ENCODE assay signal across 22 cellular contexts in genomic region chr2:99911711-99912110, GRCh38.
"Had no signal": no experiment of that assay in that cellular context is flagged by ENCODE, and none has a peak within 500 bp of the region (broad histone marks: within the 10 kb centered on the region; RNA-seq: fewer than 3 reads in every experiment).

No MANE protein-coding gene starts in this region.

- H3K27me3 Mint-ChIP-seq: activated B cell treated with CpG ODN at 0.5 μM for 24 hours; activated CD4-positive, alpha-beta memory T cell treated with anti-CD3 and anti-CD28 coated beads, Interleukin-2, amount 10 ng/mL, durations not matched to agents 7 days and 5 days; activated CD8-positive, alpha-beta memory T cell treated with anti-CD3 and anti-CD28 coated beads, Interleukin-2, amount 10 ng/mL, durations not matched to agents 7 days and 5 days; activated naive CD8-positive, alpha-beta T cell; central memory CD8-positive, alpha-beta T cell; naive B cell had no signal

- ATAC-seq: activated CD8-positive, alpha-beta memory T cell treated with anti-CD3 and anti-CD28 coated beads, Interleukin-2, amount 10 ng/mL, durations not matched to agents 7 days and 5 days; body of pancreas; esophagus mucosa; heart right ventricle; mucosa of descending colon; right cardiac atrium; stimulated activated naive CD8-positive, alpha-beta T cell treated with anti-CD3 and anti-CD28 coated beads, Interleukin-15, Interleukin-2, amounts not matched to agents 100 U/mL and 50 U/mL, for 24 hours had no signal

- H3K4me3 ChIP-seq: body of pancreas, colonic mucosa, heart right ventricle, mucosa of descending colon, neural progenitor cell, prostate gland, skin epidermis, tibial artery had no signal

- H3K4me1 Mint-ChIP-seq: activated CD4-positive, alpha-beta memory T cell treated with anti-CD3 and anti-CD28 coated beads, Interleukin-2, amount 10 ng/mL, durations not matched to agents 7 days and 5 days; activated CD8-positive, alpha-beta memory T cell treated with anti-CD3 and anti-CD28 coated beads, Interleukin-2, amount 10 ng/mL, durations not matched to agents 7 days and 5 days; central memory CD8-positive, alpha-beta T cell; neural progenitor cell had no signal

- H3K9me3 Mint-ChIP-seq: activated B cell treated with CpG ODN at 0.5 μM for 24 hours; activated CD4-positive, alpha-beta memory T cell treated with anti-CD3 and anti-CD28 coated beads, Interleukin-2, amount 10 ng/mL, durations not matched to agents 7 days and 5 days; central memory CD8-positive, alpha-beta T cell; naive B cell; neural progenitor cell; T-helper 2 cell treated with Interferon-gamma antibody and Interleukin-4, amounts not matched to agents 5 μg/mL and 100 μg/mL, for 36 hours had no signal

- H3K4me3 Mint-ChIP-seq: activated B cell treated with CpG ODN at 0.5 μM for 24 hours; activated CD4-positive, alpha-beta memory T cell treated with anti-CD3 and anti-CD28 coated beads, Interleukin-2, amount 10 ng/mL, durations not matched to agents 7 days and 5 days; activated CD8-positive, alpha-beta memory T cell treated with anti-CD3 and anti-CD28 coated beads, Interleukin-2, amount 10 ng/mL, durations not matched to agents 7 days and 5 days; activated naive CD8-positive, alpha-beta T cell; central memory CD8-positive, alpha-beta T cell; naive B cell; neural progenitor cell; T-helper 2 cell treated with Interferon-gamma antibody and Interleukin-4, amounts not matched to agents 5 μg/mL and 100 μg/mL, for 36 hours had no signal

- DNase-seq: activated B cell treated with CpG ODN at 0.5 μM for 24 hours; activated CD4-positive, alpha-beta memory T cell treated with anti-CD3 and anti-CD28 coated beads, Interleukin-2, amount 10 ng/mL, durations not matched to agents 7 days and 5 days; activated CD4-positive, alpha-beta T cell treated with anti-CD3 and anti-CD28 coated beads for 4 hours; activated CD8-positive, alpha-beta memory T cell treated with anti-CD3 and anti-CD28 coated beads, Interleukin-2, amount 10 ng/mL, durations not matched to agents 7 days and 5 days; amniotic stem cell; body of pancreas; colonic mucosa; heart right ventricle; mesenchymal stem cell; mucosa of descending colon; naive B cell; right cardiac atrium; stimulated activated naive CD8-positive, alpha-beta T cell treated with anti-CD3 and anti-CD28 coated beads, Interleukin-15, Interleukin-2, amounts not matched to agents 100 U/mL and 50 U/mL, for 24 hours; substantia nigra; tibial artery had no signal

- H3K27ac Mint-ChIP-seq: activated B cell treated with CpG ODN at 0.5 μM for 24 hours; activated CD4-positive, alpha-beta memory T cell treated with anti-CD3 and anti-CD28 coated beads, Interleukin-2, amount 10 ng/mL, durations not matched to agents 7 days and 5 days; activated CD8-positive, alpha-beta memory T cell treated with anti-CD3 and anti-CD28 coated beads, Interleukin-2, amount 10 ng/mL, durations not matched to agents 7 days and 5 days; activated naive CD8-positive, alpha-beta T cell; neural progenitor cell; T-helper 2 cell treated with Interferon-gamma antibody and Interleukin-4, amounts not matched to agents 5 μg/mL and 100 μg/mL, for 36 hours had no signal

- H3K36me3 Mint-ChIP-seq: activated CD8-positive, alpha-beta memory T cell treated with anti-CD3 and anti-CD28 coated beads, Interleukin-2, amount 10 ng/mL, durations not matched to agents 7 days and 5 days; activated naive CD8-positive, alpha-beta T cell had no signal
